21 cellular contexts compared by ENCODE assay signal in genomic region chr3:64185436-64185835, GRCh38. TPM values are rescaled to one million over a fixed set of nuclear protein-coding genes. Genes with fewer than 3 reads are reported as not detected.
DNase-seq lines count a peak whose midpoint lies in the region; ATAC-seq and TF ChIP-seq lines count a peak whose summit lies in the region.
"Had no signal": no experiment of that assay in that cellular context is flagged by ENCODE, and none has a peak within 500 bp of the region (broad histone marks: within the 10 kb centered on the region; RNA-seq: fewer than 3 reads in every experiment).

No MANE protein-coding gene starts in this region.

- POLR2A ChIA-PET in IMR-90 (lab: Charles Lee; ENCODE audit: unreplicated experiment): no interaction called here
- POLR2A ChIA-PET in A673 (lab: Charles Lee; ENCODE audit: low non-redundant PET): no interaction called here
- POLR2A ChIA-PET in CD8-positive, alpha-beta memory T cell (lab: Charles Lee): no interaction called here

- in situ Hi-C loops in IMR-90 (cut with MboI; ENCODE audit: low sequenced_read_pairs) (no loop called here), KBM-7 (cut with MboI; ENCODE audit: low pct_unique_long_range_greater_than_20kb, low sequenced_read_pairs) (no loop called here)

- peak overlapping the region; percentile 11; the same call in 1 of the 2 replicates for H3K23ac ChIP-seq in IMR-90 (ENCODE audit: low read depth, low read length)

- 0 out of 2 replicates have a peak overlapping the region, but pooled peaks have one; percentile 25 for H2BK20ac ChIP-seq in IMR-90 (ENCODE audit: low read depth, low read length)

- no peak overlapping the region for H3K9ac ChIP-seq in IMR-90 (ENCODE audit: low read depth, low read length)

- no peak overlapping the region for H4K5ac ChIP-seq in IMR-90 (ENCODE audit: low read depth, low read length)

- H4K20me1 ChIP-seq in IMR-90 (ENCODE audit: insufficient read depth, low read length): peaks cover 5% of the 10 kb centered on the region

- TF ChIP-seq CTCF in IMR-90 (conservative IDR thresholded peaks at IDR 0.05; ENCODE audit: low read depth, low read length) (no peak), brain (conservative IDR thresholded peaks at IDR 0.05) (no peak), foreskin keratinocyte (conservative IDR thresholded peaks at IDR 0.05) (no peak), thoracic aorta (IDR thresholded peaks at IDR 0.05) (no peak), A673 (conservative IDR thresholded peaks at IDR 0.05; ENCODE audit: low read depth, low read length) (no peak), Calu3 (IDR thresholded peaks at IDR 0.05; ENCODE audit: unreplicated experiment) (no peak)

- H2BK5ac ChIP-seq in IMR-90 (ENCODE audit: low read depth, low read length, poor library complexity, severe bottlenecking): peak overlapping the region; percentile 14

- H3K36me3 Mint-ChIP-seq in brain (peaks cover 14% of the 10 kb centered on the region), Calu3 (ENCODE audit: insufficient read depth, unreplicated experiment) (peaks cover 12% of the 10 kb centered on the region)
- no peaks in the 10 kb centered on the region for H3K36me3 Mint-ChIP-seq in CD8-positive, alpha-beta memory T cell

- H3K9me3 Mint-ChIP-seq in brain (no peaks in the 10 kb centered on the region), Calu3 (ENCODE audit: low read depth, unreplicated experiment) (no peaks in the 10 kb centered on the region)
- H3K9me3 Mint-ChIP-seq in CD8-positive, alpha-beta memory T cell: peaks cover 0 to 3% (median 0%) of the 10 kb centered on the region in 5 donors

- BruUV-seq in IMR-90 (replicated peaks; lab: Mats Ljungman, UMichigan): no TSS peak
- BruUV-seq in A673 (replicated peaks; lab: Mats Ljungman, UMichigan): no TSS peak
- BruUV-seq in Calu3 (replicated peaks; lab: Mats Ljungman, UMichigan): no TSS peak

- no peaks in the 10 kb centered on the region for H3K9me3 ChIP-seq in IMR-90 (ENCODE audit: control insufficient read depth, insufficient read depth, low read length)
- H3K9me3 ChIP-seq in thoracic aorta: no peaks in the 10 kb centered on the region
- H3K9me3 ChIP-seq in A673 (ENCODE audit: low read depth, low read length, poor library complexity, severe bottlenecking): no peaks in the 10 kb centered on the region
- H3K9me3 ChIP-seq in CD8-positive, alpha-beta memory T cell (ENCODE audit: low read length): no peaks in the 10 kb centered on the region
- H3K9me3 ChIP-seq: ascending aorta, BE2C, Peyer's patch had no signal

- 80% methylated on average over 1 of the region's 2 CpGs; no CpG with 5 or more reads in 1 of the 2 experiments for WGBS in IMR-90 (ENCODE audit: extremely low coverage in 2 of 2, insufficient read length in 1 of 2), 2 experiments

- H3K4me1 Mint-ChIP-seq in brain: peaks cover 61% of the 10 kb centered on the region
- H3K4me1 Mint-ChIP-seq in Calu3 (ENCODE audit: low read depth, unreplicated experiment): peaks cover 46% of the 10 kb centered on the region
- no peaks in the 10 kb centered on the region for H3K4me1 Mint-ChIP-seq in CD8-positive, alpha-beta memory T cell

- H3K14ac ChIP-seq in IMR-90 (replicated peaks; ENCODE audit: low read depth, low read length): 0 out of 2 replicates have a peak overlapping the region, but pooled peaks have one; percentile 12

- H3K18ac ChIP-seq in IMR-90 (ENCODE audit: low read depth, low read length): no peak overlapping the region; the same call in 1 of the 2 replicates

- H3K56ac ChIP-seq in IMR-90 (ENCODE audit: extremely low read depth, insufficient read depth, low read length): no peak overlapping the region

- H3K4ac ChIP-seq in IMR-90 (ENCODE audit: low read depth, low read length): peak overlapping the region; percentile 14; the same call in 1 of the 2 replicates

- TF ChIP-seq POLR2A in IMR-90 (IDR thresholded peaks at IDR 0.05; ENCODE audit: low read depth, low read length): no peak

- no peak overlapping the region for H2AFZ ChIP-seq in IMR-90 (replicated peaks; ENCODE audit: low read length, poor library complexity)

- H3K27ac ChIP-seq in IMR-90 (ENCODE audit: insufficient read depth, low read length): no peak overlapping the region
- peak overlapping the region; percentile 82 for H3K27ac ChIP-seq in foreskin keratinocyte
- peak overlapping the region; percentile 12 to 15 for H3K27ac ChIP-seq in thoracic aorta
- H3K27ac ChIP-seq in A673 (ENCODE audit: low read depth, low read length, poor library complexity, severe bottlenecking): no peak overlapping the region
- H3K27ac ChIP-seq in CD8-positive, alpha-beta memory T cell (ENCODE audit: low read depth, low read length): no peak overlapping the region

- H3K4me3 Mint-ChIP-seq in brain: no peak overlapping the region
- H3K4me3 Mint-ChIP-seq in Calu3 (ENCODE audit: low read depth, unreplicated experiment): no peak overlapping the region
- H3K4me3 Mint-ChIP-seq in CD8-positive, alpha-beta memory T cell: no peak overlapping the region

- H3K36me3 ChIP-seq in IMR-90 (ENCODE audit: control insufficient read depth, insufficient read depth, low read length) (peaks cover 5% of the 10 kb centered on the region; the same call in 1 of the 2 replicates), thoracic aorta (no peaks in the 10 kb centered on the region), A673 (ENCODE audit: insufficient read depth, low read length, poor library complexity, severe bottlenecking) (no peaks in the 10 kb centered on the region)
- no peaks in the 10 kb centered on the region for H3K36me3 ChIP-seq in CD8-positive, alpha-beta memory T cell (ENCODE audit: insufficient read depth, low read length)
- H3K36me3 ChIP-seq: BE2C, Peyer's patch had no signal

- H3K27me3 Mint-ChIP-seq in brain (no peaks in the 10 kb centered on the region), Calu3 (ENCODE audit: unreplicated experiment) (no peaks in the 10 kb centered on the region)
- peaks cover 7 to 8% of the 10 kb centered on the region in 2 donors for H3K27me3 Mint-ChIP-seq in CD8-positive, alpha-beta memory T cell

- peak overlapping the region; percentile 15; the same call in 1 of the 2 replicates for H2BK120ac ChIP-seq in IMR-90 (ENCODE audit: low read depth, low read length)

- peak overlapping the region; percentile 1 to 95 (median 8) for H3K27ac Mint-ChIP-seq in brain
- H3K27ac Mint-ChIP-seq in Calu3 (ENCODE audit: unreplicated experiment): no peak overlapping the region
- H3K27ac Mint-ChIP-seq in CD8-positive, alpha-beta memory T cell: no peak overlapping the region

- H3K27me3 ChIP-seq in IMR-90 (ENCODE audit: control insufficient read depth, insufficient read depth, low read length): no peaks in the 10 kb centered on the region
- no peaks in the 10 kb centered on the region for H3K27me3 ChIP-seq in foreskin keratinocyte
- no peaks in the 10 kb centered on the region for H3K27me3 ChIP-seq in thoracic aorta (replicated peaks; ENCODE audit: insufficient read depth)
- peaks cover 5% of the 10 kb centered on the region for H3K27me3 ChIP-seq in A673 (replicated peaks; ENCODE audit: insufficient read depth, low read depth, low read length, poor library complexity)
- H3K27me3 ChIP-seq in CD8-positive, alpha-beta memory T cell (ENCODE audit: insufficient read depth, low read length, poor library complexity, severe bottlenecking): no peaks in the 10 kb centered on the region
- H3K27me3 ChIP-seq: ascending aorta, BE2C, Peyer's patch had no signal

- ATAC-seq in IMR-90 (ENCODE audit: low read depth) (no peak), foreskin keratinocyte (peak; percentile 29), thoracic aorta (ENCODE audit: insufficient number of reproducible peaks, low FRiP score, low read depth) (no peak)
- ATAC-seq: stimulated activated naive CD8-positive, alpha-beta T cell treated with anti-CD3 and anti-CD28 coated beads, Interleukin-15, Interleukin-2, amounts not matched to agents 100 U/mL and 50 U/mL, for 24 hours had no signal

- H2AK5ac ChIP-seq in IMR-90 (ENCODE audit: low read depth, low read length): no peak overlapping the region

- H3K79me1 ChIP-seq in IMR-90 (ENCODE audit: low read depth in 1 of 2, low read length in 2 of 2): peaks cover 26 to 72% of the 10 kb centered on the region in 2 experiments

- no peak overlapping the region for H3K4me2 ChIP-seq in IMR-90 (ENCODE audit: low read depth, low read length)

- H3K4me3 ChIP-seq in IMR-90 (ENCODE audit: insufficient read depth, low read depth, low read length) (no peak overlapping the region), thoracic aorta (no peak overlapping the region), A673 (ENCODE audit: low read depth, low read length, poor library complexity, severe bottlenecking) (no peak overlapping the region)
- H3K4me3 ChIP-seq in CD8-positive, alpha-beta memory T cell (ENCODE audit: low read length): no peak overlapping the region
- H3K4me3 ChIP-seq: ascending aorta, Peyer's patch had no signal

- dilution Hi-C loops in IMR-90 (cut with HindIII; ENCODE audit: low sequenced_read_pairs, unreplicated experiment): no loop called here

- H4K8ac ChIP-seq in IMR-90 (ENCODE audit: low read depth in 2 of 2, low read length in 2 of 2): no peak overlapping the region

- H3K4me1 ChIP-seq in IMR-90 (ENCODE audit: control insufficient read depth, insufficient read depth, low read length): peaks cover 26% of the 10 kb centered on the region
- H3K4me1 ChIP-seq in foreskin keratinocyte: peaks cover 58% of the 10 kb centered on the region
- H3K4me1 ChIP-seq in thoracic aorta (ENCODE audit: control insufficient read depth in 1 of 2, low read depth in 2 of 2): peaks cover 18 to 62% of the 10 kb centered on the region in 2 donors
- H3K4me1 ChIP-seq in A673 (ENCODE audit: insufficient read depth, low read length, poor library complexity, severe bottlenecking): peaks cover 10% of the 10 kb centered on the region
- H3K4me1 ChIP-seq in CD8-positive, alpha-beta memory T cell (ENCODE audit: insufficient read depth, low read length): no peaks in the 10 kb centered on the region

- H4K91ac ChIP-seq in IMR-90 (ENCODE audit: insufficient read depth, low read depth, low read length): no peak overlapping the region

- H2BK15ac ChIP-seq in IMR-90 (ENCODE audit: low read depth, low read length): peak overlapping the region; percentile 52; the same call in 1 of the 3 replicates

- intact Hi-C loops in IMR-90 (cut with micrococcal nuclease): loop anchor here (5.0 kb wide), 1 partner anchor 157 kb away; no protein-coding TSS in a partner anchor
- intact Hi-C loops in A673 (cut with micrococcal nuclease; ENCODE audit: unreplicated experiment): no loop called here
- intact Hi-C loops in Calu3 (cut with micrococcal nuclease; ENCODE audit: unreplicated experiment): loop anchor here (10.0 kb wide), 2 partner anchors 151 to 299 kb away; no protein-coding TSS in a partner anchor

- CTCF ChIA-PET in IMR-90 (lab: Yijun Ruan, JAX) (no interaction called here), A673 (lab: Charles Lee) (no interaction called here), Calu3 (lab: Charles Lee) (no interaction called here)
- CTCF ChIA-PET in CD8-positive, alpha-beta memory T cell (lab: Charles Lee): no interaction called here

- no peak overlapping the region for H2AK9ac ChIP-seq in IMR-90 (replicated peaks; ENCODE audit: low read depth, low read length, poor library complexity)

- peaks cover 33% of the 10 kb centered on the region for H3K9me1 ChIP-seq in IMR-90 (ENCODE audit: insufficient read depth, low read length)

- DNase-seq in IMR-90 (no peak), foreskin keratinocyte (peak; percentile 60 to 85), thoracic aorta (ENCODE audit: low spot score) (no peak), KBM-7 (no peak), A673 (ENCODE audit: low spot score) (no peak), Calu3 (no peak)
- no peak for DNase-seq in CD8-positive, alpha-beta memory T cell
- DNase-seq: activated CD4-positive, alpha-beta T cell treated with anti-CD3 and anti-CD28 coated beads for 48 hours; activated CD8-positive, alpha-beta memory T cell treated with anti-CD3 and anti-CD28 coated beads, Interleukin-2, amount 50 U/mL, for 4 hours; BE2C; GDM1; glutamatergic neuron; Karpas-422; NCI-H1105 treated with DMSO at 0.1 percent for 48 hours; NCI-H2171; nucleus accumbens; Peyer's patch; stimulated activated CD4-positive, alpha-beta T cell treated with anti-CD3 and anti-CD28 coated beads, Interleukin-1b, Interleukin-23, amount 100 ng/mL, for 48 hours; stimulated activated naive CD8-positive, alpha-beta T cell treated with anti-CD3 and anti-CD28 coated beads, Interleukin-15, Interleukin-2, amounts not matched to agents 100 U/mL and 50 U/mL, for 24 hours had no signal

- TF ChIP-seq RAD21 in IMR-90 (IDR thresholded peaks at IDR 0.05; ENCODE audit: low read length): no peak

RNA-seq across cellular contexts. Expression of gene PRICKLE2, which starts 39.8 kb away (rescaled TPM):
- total RNA-seq in IMR-90 (2012; rRNA removed) (14.2 and 16.7 TPM in 2 replicates), foreskin keratinocyte (6.3 and 8.4 TPM in 2 replicates), thoracic aorta (10 to 100 TPM; 27.9 to 42.3 TPM), A673 (2021) (0.04 TPM in 1 of 2 replicates, not detected in the other), Calu3 (2022) (1.9 and 4.0 TPM in 2 replicates)
- polyA plus RNA-seq in IMR-90 (2012; rRNA removed) (4.1 TPM in 2 replicates), brain (ENCODE audit: insufficient read depth, low read depth, low replicate concordance) (2.5 TPM), foreskin keratinocyte (1.2 TPM in 2 replicates)
- 2.0 and 2.4 TPM in 2 replicates for polyA plus RNA-seq in IMR-90 (2012; cell fraction: cytosol; rRNA removed)
- 12.8 and 23.0 TPM in 2 replicates for polyA plus RNA-seq in IMR-90 (2012; cell fraction: nucleus; rRNA removed; ENCODE audit: low replicate concordance)
- not detected for total RNA-seq in CD8-positive, alpha-beta memory T cell
- not detected for polyA plus RNA-seq in CD8-positive, alpha-beta memory T cell

Comparison
In these comparisons a context has a peak if more than half of its experiments do, and no peak if none do; other contexts are left out.
1. DNase-seq: peak in foreskin keratinocyte (2 of 2); none in IMR-90 (single experiment), thoracic aorta (single experiment), KBM-7 (single experiment), A673 (single experiment), Calu3 (single experiment) and CD8-positive, alpha-beta memory T cell (0 of 5).
2. H3K27ac ChIP-seq: peak in foreskin keratinocyte (single experiment) and thoracic aorta (2 of 2); none in IMR-90 (single experiment), A673 (single experiment) and CD8-positive, alpha-beta memory T cell (single experiment).
3. H3K27ac Mint-ChIP-seq: peak in brain (5 of 5); none in Calu3 (single experiment) and CD8-positive, alpha-beta memory T cell (0 of 8).